19 cellular contexts compared by ENCODE assay signal in genomic region chr7:144038887-144039286, GRCh38. TPM values are rescaled to one million over a fixed set of nuclear protein-coding genes. Genes with fewer than 3 reads are reported as not detected.
DNase-seq lines count a peak whose midpoint lies in the region; ATAC-seq and TF ChIP-seq lines count a peak whose summit lies in the region.
"Had no signal": no experiment of that assay in that cellular context is flagged by ENCODE, and none has a peak within 500 bp of the region (broad histone marks: within the 10 kb centered on the region; RNA-seq: fewer than 3 reads in every experiment).

No MANE protein-coding gene starts in this region.

- no peak overlapping the region for H3K14ac ChIP-seq in mesenchymal stem cell (ENCODE audit: low read length in 2 of 2)

- no peaks in the 10 kb centered on the region for H3K9me3 Mint-ChIP-seq in WTC11
- H3K9me3 Mint-ChIP-seq: CD4-positive, alpha-beta memory T cell had no signal

- H2BK12ac ChIP-seq in mesenchymal stem cell (ENCODE audit: low read length in 2 of 2), result no peak overlapping the region

- H2BK5ac ChIP-seq in mesenchymal stem cell (ENCODE audit: low read depth, low read length, poor library complexity, severe bottlenecking), result no peak overlapping the region

- no peak overlapping the region for H3K4ac ChIP-seq in mesenchymal stem cell (ENCODE audit: low read depth in 1 of 2, low read length in 2 of 2)

- H3K4me3 ChIP-seq in left ventricle myocardium inferior (no peak overlapping the region), adipocyte (ENCODE audit: low read length) (no peak overlapping the region), mesenchymal stem cell (ENCODE audit: insufficient read depth in 1 of 2, low read depth in 1 of 2, low read length in 2 of 2) (no peak overlapping the region), mammary epithelial cell (replicated peaks in 1 of 3; ENCODE audit: insufficient read depth in 1 of 3, low read depth in 2 of 3, low read length in 3 of 3) (no peak overlapping the region)
- H3K4me3 ChIP-seq: BLaER1, HAP-1 had no signal

- no peak overlapping the region for H4K91ac ChIP-seq in mesenchymal stem cell (ENCODE audit: low read length)

- no peaks in the 10 kb centered on the region for H3K36me3 ChIP-seq in left ventricle myocardium inferior
- no peaks in the 10 kb centered on the region for H3K36me3 ChIP-seq in adipocyte (ENCODE audit: control insufficient read depth, insufficient read depth, low read length, severe bottlenecking)
- H3K36me3 ChIP-seq in mesenchymal stem cell (ENCODE audit: control insufficient read depth in 1 of 2, insufficient read depth in 2 of 2, low read depth in 1 of 2, low read length in 2 of 2), result no peaks in the 10 kb centered on the region
- no peaks in the 10 kb centered on the region for H3K36me3 ChIP-seq in mammary epithelial cell (ENCODE audit: insufficient read depth, low read length)
- H3K36me3 ChIP-seq: BLaER1, HAP-1 had no signal

- H2AFZ ChIP-seq in mesenchymal stem cell (ENCODE audit: low read depth, low read length) (no peak overlapping the region), mammary epithelial cell (ENCODE audit: low read depth, low read length) (no peak overlapping the region)

- H3K4me1 ChIP-seq in left ventricle myocardium inferior (peaks cover 4% of the 10 kb centered on the region), adipocyte (ENCODE audit: control insufficient read depth, insufficient read depth, low read length) (no peaks in the 10 kb centered on the region), mesenchymal stem cell (ENCODE audit: control insufficient read depth, insufficient read depth, low read depth, low read length) (no peaks in the 10 kb centered on the region), mammary epithelial cell (ENCODE audit: insufficient read depth, low read length) (no peaks in the 10 kb centered on the region)
- H3K4me1 ChIP-seq: BLaER1, HAP-1 had no signal

- no TSS peak for BruUV-seq in mammary epithelial cell (replicated peaks; lab: Mats Ljungman, UMichigan)

- dilution Hi-C loops in mammary epithelial cell (cut with HindIII; ENCODE audit: low sequenced_read_pairs), result no loop called here

- H3K23ac ChIP-seq in mesenchymal stem cell (ENCODE audit: low read length in 2 of 2), result no peak overlapping the region

- no peak overlapping the region for H3K4me2 ChIP-seq in mesenchymal stem cell (ENCODE audit: low read length, poor library complexity, severe bottlenecking)
- no peak overlapping the region for H3K4me2 ChIP-seq in mammary epithelial cell (ENCODE audit: insufficient read depth, low read depth, low read length)
- H3K4me2 ChIP-seq: BLaER1 had no signal

- H3K36me3 Mint-ChIP-seq in WTC11, result no peaks in the 10 kb centered on the region
- H3K36me3 Mint-ChIP-seq: CD14-positive monocyte; CD4-positive, alpha-beta memory T cell had no signal

- H3K27me3 Mint-ChIP-seq in WTC11 (ENCODE audit: low read depth), result no peaks in the 10 kb centered on the region

- CTCF ChIA-PET in mammary epithelial cell (lab: Charles Lee; ENCODE audit: low non-redundant PET), result no interaction called here
- CTCF ChIA-PET in WTC11 (lab: Charles Lee), result interaction anchor here (1.6 kb wide), 1 partner anchor 25 kb away, joined by 4 read pairs; no protein-coding TSS in a partner anchor

- H3K27ac ChIP-seq in left ventricle myocardium inferior (replicated peaks) (peak overlapping the region; percentile 55), mesenchymal stem cell (ENCODE audit: low read length, poor library complexity, severe bottlenecking) (no peak overlapping the region), mammary epithelial cell (ENCODE audit: insufficient read depth, low read depth, low read length) (no peak overlapping the region)
- H3K27ac ChIP-seq: BLaER1 had no signal

- H2BK15ac ChIP-seq in mesenchymal stem cell (ENCODE audit: low read depth, poor library complexity, severe bottlenecking), result no peak overlapping the region

- in situ Hi-C loops in mammary epithelial cell (cut with MboI; ENCODE audit: low sequenced_read_pairs in 2 of 2), result no loop called here

- H3K27me3 ChIP-seq in left ventricle myocardium inferior (ENCODE audit: low read depth), result no peaks in the 10 kb centered on the region
- H3K27me3 ChIP-seq in adipocyte (replicated peaks; ENCODE audit: control insufficient read depth, insufficient read depth, low read length), result no peaks in the 10 kb centered on the region
- H3K27me3 ChIP-seq in mesenchymal stem cell (ENCODE audit: control insufficient read depth in 1 of 2, insufficient read depth in 1 of 2, low read length in 2 of 2), result no peaks in the 10 kb centered on the region
- peaks cover 1% of the 10 kb centered on the region for H3K27me3 ChIP-seq in mammary epithelial cell (ENCODE audit: insufficient read depth, low read length)
- H3K27me3 ChIP-seq: BLaER1 had no signal

- no peaks in the 10 kb centered on the region for H3K79me2 ChIP-seq in mammary epithelial cell (ENCODE audit: insufficient read depth, low read length)

- WGBS in mesenchymal stem cell, result 60% methylated on average over 1 of the region's 4 CpGs
- WGBS in mammary epithelial cell (ENCODE audit: low coverage, missing lambda C conversion rate), result 75% methylated on average over 4 of the region's 4 CpGs

- H3K18ac ChIP-seq in mesenchymal stem cell (ENCODE audit: low read depth in 1 of 2, low read length in 2 of 2), result no peak overlapping the region

- H3K9ac ChIP-seq in adipocyte (ENCODE audit: low read length) (no peak overlapping the region), mesenchymal stem cell (ENCODE audit: low read length) (no peak overlapping the region), mammary epithelial cell (ENCODE audit: insufficient read depth, low read length) (no peak overlapping the region)
- H3K9ac ChIP-seq: BLaER1 had no signal

- no peak overlapping the region for H2BK120ac ChIP-seq in mesenchymal stem cell (ENCODE audit: low read depth, low read length)

- DNase-seq in left ventricle myocardium inferior, result no peak
- no peak for DNase-seq in left cardiac atrium
- DNase-seq in adipocyte (ENCODE audit: low read depth), result peak; percentile 19
- DNase-seq in mesenchymal stem cell, result peak; percentile 33
- no peak for DNase-seq in mammary epithelial cell
- DNase-seq in WTC11 (ENCODE audit: low spot score), result no peak
- DNase-seq: 8988T; CD4-positive, alpha-beta memory T cell; DMS153; DMS79; GDM1 had no signal

- H3K9me3 ChIP-seq in left ventricle myocardium inferior (replicated peaks), result peaks cover 2% of the 10 kb centered on the region
- H3K9me3 ChIP-seq in adipocyte (ENCODE audit: control insufficient read depth, low read length), result no peaks in the 10 kb centered on the region
- no peaks in the 10 kb centered on the region for H3K9me3 ChIP-seq in mesenchymal stem cell (ENCODE audit: control insufficient read depth, low read length)
- no peaks in the 10 kb centered on the region for H3K9me3 ChIP-seq in mammary epithelial cell (replicated peaks; ENCODE audit: insufficient read depth, low read length)
- H3K9me3 ChIP-seq: BLaER1, HAP-1 had no signal

- no peaks in the 10 kb centered on the region; the same call in 1 of the 2 replicates for H3K4me1 Mint-ChIP-seq in WTC11
- H3K4me1 Mint-ChIP-seq: CD14-positive monocyte; CD4-positive, alpha-beta memory T cell had no signal

- no peaks in the 10 kb centered on the region for H3K79me1 ChIP-seq in mesenchymal stem cell (replicated peaks; ENCODE audit: low read length, poor library complexity, severe bottlenecking)

- H4K8ac ChIP-seq in mesenchymal stem cell (ENCODE audit: low read length), result no peak overlapping the region

- no peak for TF ChIP-seq CTCF in left ventricle myocardium inferior (IDR thresholded peaks at IDR 0.05; ENCODE audit: borderline replicate concordance)
- TF ChIP-seq CTCF in mammary epithelial cell (conservative IDR thresholded peaks at IDR 0.05 in 1 of 2, IDR thresholded peaks at IDR 0.05 in 1 of 2; ENCODE audit: extremely low read depth in 1 of 2, insufficient read depth in 1 of 2, low read depth in 1 of 2, low read length in 2 of 2), result no peak
- TF ChIP-seq CTCF in WTC11 (IDR thresholded peaks at IDR 0.05), result no peak

- H2AK5ac ChIP-seq in mesenchymal stem cell (ENCODE audit: low read length, severe bottlenecking), result no peak overlapping the region

- H4K20me1 ChIP-seq in mammary epithelial cell (ENCODE audit: insufficient read depth, low read length), result no peaks in the 10 kb centered on the region
- H4K20me1 ChIP-seq: BLaER1 had no signal

- POLR2A ChIA-PET in WTC11 (lab: Charles Lee), result no interaction called here

- no peak overlapping the region for H3K27ac Mint-ChIP-seq in WTC11
- H3K27ac Mint-ChIP-seq: CD14-positive monocyte; CD4-positive, alpha-beta memory T cell had no signal

- intact Hi-C loops in left ventricle myocardium inferior (cut with micrococcal nuclease) (no loop called here), left cardiac atrium (cut with DNase I) (no loop called here), mammary epithelial cell (cut with micrococcal nuclease) (no loop called here)

- ATAC-seq in left cardiac atrium (no peak), GM18873 (IDR thresholded peaks at IDR 0.05; ENCODE audit: low FRiP score, unreplicated experiment) (no peak), WTC11 (no peak)

- H3K4me3 Mint-ChIP-seq in WTC11, result no peak overlapping the region
- H3K4me3 Mint-ChIP-seq: CD14-positive monocyte; CD4-positive, alpha-beta memory T cell had no signal

RNA-seq across cellular contexts. Expression of gene OR2A5, which starts 9.9 kb away (rescaled TPM):
- total RNA-seq in left ventricle myocardium inferior, result not detected
- total RNA-seq in left cardiac atrium, result not detected
- polyA plus RNA-seq in mesenchymal stem cell (2013, experiment 1 of 2), result not detected
- polyA plus RNA-seq in mesenchymal stem cell (2013, experiment 2 of 2), result not detected
- total RNA-seq in mammary epithelial cell, result not detected
- polyA plus RNA-seq in mammary epithelial cell, result not detected
- polyA minus RNA-seq in mammary epithelial cell, result not detected
- total RNA-seq in WTC11 (2021), result not detected in 3 replicates
- total RNA-seq: A673; CD4-positive, alpha-beta memory T cell; Daoy; H4 had no signal
- polyA plus RNA-seq: AG04450; CD14-positive monocyte; CD4-positive, alpha-beta memory T cell had no signal

RNA-seq across cellular contexts. Expression of gene OR2A25, which starts 30.7 kb away (rescaled TPM):
- total RNA-seq in left ventricle myocardium inferior (not detected), left cardiac atrium (not detected), mammary epithelial cell (not detected), WTC11 (2021) (not detected in 3 replicates)
- not detected for polyA plus RNA-seq in mesenchymal stem cell (2013, experiment 1 of 2)
- polyA plus RNA-seq in mesenchymal stem cell (2013, experiment 2 of 2), result not detected
- polyA plus RNA-seq in mammary epithelial cell, result not detected
- polyA minus RNA-seq in mammary epithelial cell, result not detected
- total RNA-seq: A673; CD4-positive, alpha-beta memory T cell; Daoy; H4 had no signal
- polyA plus RNA-seq: AG04450; CD14-positive monocyte; CD4-positive, alpha-beta memory T cell had no signal

RNA-seq across cellular contexts. Expression of gene OR6B1, which starts 38.8 kb away (rescaled TPM):
- not detected for total RNA-seq in left ventricle myocardium inferior
- not detected for total RNA-seq in left cardiac atrium
- not detected for polyA plus RNA-seq in mesenchymal stem cell (2013, experiment 1 of 2)
- not detected for polyA plus RNA-seq in mesenchymal stem cell (2013, experiment 2 of 2)
- not detected for total RNA-seq in mammary epithelial cell
- not detected for polyA plus RNA-seq in mammary epithelial cell
- not detected for polyA minus RNA-seq in mammary epithelial cell
- not detected in 3 replicates for total RNA-seq in WTC11 (2021)
- total RNA-seq: A673; CD4-positive, alpha-beta memory T cell; Daoy; H4 had no signal
- polyA plus RNA-seq: AG04450; CD14-positive monocyte; CD4-positive, alpha-beta memory T cell had no signal

RNA-seq across cellular contexts. Expression of gene OR2A12, which starts 47.2 kb away (rescaled TPM):
- not detected for total RNA-seq in left ventricle myocardium inferior
- not detected for total RNA-seq in left cardiac atrium
- polyA plus RNA-seq in mesenchymal stem cell (2013, experiment 1 of 2), result not detected
- polyA plus RNA-seq in mesenchymal stem cell (2013, experiment 2 of 2), result not detected
- not detected for total RNA-seq in mammary epithelial cell
- not detected for polyA plus RNA-seq in mammary epithelial cell
- not detected for polyA minus RNA-seq in mammary epithelial cell
- total RNA-seq in WTC11 (2021), result not detected in 3 replicates
- total RNA-seq: A673; CD4-positive, alpha-beta memory T cell; Daoy; H4 had no signal
- polyA plus RNA-seq: AG04450; CD14-positive monocyte; CD4-positive, alpha-beta memory T cell had no signal

Comparison
In these comparisons a context has a peak if more than half of its experiments do, and no peak if none do; other contexts are left out.
1. DNase-seq: peak in adipocyte (single experiment) and mesenchymal stem cell (single experiment); none in left ventricle myocardium inferior (single experiment), left cardiac atrium (single experiment), mammary epithelial cell (single experiment) and WTC11 (single experiment).